8 cellular contexts compared by ENCODE assay signal in the genomic region with DNA sequence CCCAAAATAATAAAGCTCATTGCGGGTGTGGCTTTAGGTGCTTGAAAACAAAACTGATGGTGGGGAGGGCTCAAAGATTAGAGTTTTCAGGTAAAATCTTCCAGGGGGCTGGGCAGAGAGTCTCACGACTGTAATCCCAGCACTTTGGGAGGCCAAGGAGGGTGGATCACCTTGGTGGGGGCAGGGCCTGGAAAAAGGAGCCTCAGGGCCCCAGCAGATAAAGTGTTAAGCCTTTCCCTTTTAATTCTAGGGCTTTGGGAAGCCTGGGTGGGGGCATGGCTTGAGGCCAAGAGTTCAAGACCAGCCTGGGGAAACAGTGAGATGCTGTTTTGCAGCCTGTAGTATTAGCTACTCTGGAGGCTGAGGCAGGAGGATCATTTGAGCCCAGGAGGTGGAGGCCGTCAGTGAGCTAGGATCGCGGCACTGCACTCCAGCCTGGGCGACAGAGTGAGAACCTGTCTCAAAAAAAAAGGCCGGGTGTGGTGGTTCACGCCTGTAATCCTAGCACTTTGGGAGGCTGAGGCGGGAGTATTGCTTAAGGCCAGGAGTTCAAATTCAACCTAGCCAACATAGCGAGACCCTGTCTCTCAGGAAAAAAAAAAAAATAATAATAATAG. TPM values are rescaled to one million over a fixed set of nuclear protein-coding genes. Genes with fewer than 3 reads are reported as not detected.
DNase-seq lines count a peak whose midpoint lies in the region; ATAC-seq, FAIRE-seq and TF ChIP-seq lines count a peak whose summit lies in the region.

No MANE protein-coding gene starts in this region.

- H3K36me3 ChIP-seq in HepG2 (replicated peaks in 1 of 2; ENCODE audit: control insufficient read depth in 1 of 2, insufficient read depth in 2 of 2, low read length in 2 of 2) (peaks cover 5 to 12% of the 10 kb centered on the region in 2 experiments; a peak in 4 of 5 replicates), thoracic aorta (peaks cover 27% of the 10 kb centered on the region)

- H3K9me3 Mint-ChIP-seq in activated CD4-positive, alpha-beta T cell treated with anti-CD3 and anti-CD28 coated beads, Interleukin-2, amount 10 ng/mL, durations not matched to agents 7 days and 5 days: no peaks in the 10 kb centered on the region
- H3K9me3 Mint-ChIP-seq in activated naive CD8-positive, alpha-beta T cell treated with anti-CD3 and anti-CD28 coated beads for 36 hours: no peaks in the 10 kb centered on the region

- POLR2A ChIA-PET in activated CD4-positive, alpha-beta T cell treated with anti-CD3 and anti-CD28 coated beads, Interleukin-2, amount 10 ng/mL, durations not matched to agents 7 days and 5 days (lab: Charles Lee): interaction anchor here (0.6 to 1.3 kb wide), 3 partner anchors 34 to 61 kb away, joined by 3 to 5 read pairs (median 5); no protein-coding TSS in a partner anchor
- POLR2A ChIA-PET in HepG2 (lab: Yijun Ruan, JAX): interaction anchor here (0.8 to 2.4 kb wide), 5 partner anchors 10 to 74 kb away, joined by 3 to 20 read pairs (median 3); no protein-coding TSS in a partner anchor

- H3K4me1 ChIP-seq in HepG2 (ENCODE audit: insufficient read depth, low read length): peaks cover 30% of the 10 kb centered on the region
- peaks cover 22 to 43% of the 10 kb centered on the region in 2 donors for H3K4me1 ChIP-seq in thoracic aorta (ENCODE audit: control insufficient read depth in 1 of 2, low read depth in 2 of 2)

- in situ Hi-C loops in HepG2 (cut with HindIII; ENCODE audit: extremely low pct_ligation_motif_present, low pct_unique_long_range_greater_than_20kb): no loop called here

- H3K27me3 ChIP-seq in HepG2 (ENCODE audit: control insufficient read depth in 1 of 2, insufficient read depth in 2 of 2, low read length in 2 of 2) (no peaks in the 10 kb centered on the region; a peak in 1 of 5 replicates), thoracic aorta (replicated peaks; ENCODE audit: insufficient read depth) (no peaks in the 10 kb centered on the region)

- CTCF ChIA-PET in activated CD4-positive, alpha-beta T cell treated with anti-CD3 and anti-CD28 coated beads, Interleukin-2, amount 10 ng/mL, durations not matched to agents 7 days and 5 days (lab: Charles Lee): interaction anchor here (0.6 to 3.5 kb wide), 38 partner anchors 8 to 1629 kb away, joined by 3 to 51 read pairs (median 5); a partner anchor contains a TSS
- CTCF ChIA-PET in HepG2 (lab: Yijun Ruan, JAX; ENCODE audit: low intra/inter-chr PET ratio, low total read pairs): interaction anchor here (1.6 to 2.4 kb wide), 2 partner anchors 39 to 58 kb away, joined by 12 to 13 read pairs; no protein-coding TSS in a partner anchor

- BruUV-seq in HepG2 (replicated peaks; lab: Mats Ljungman, UMichigan): no TSS peak

- peak overlapping the region; percentile 91 for H3K9ac ChIP-seq in HepG2 (ENCODE audit: insufficient read depth, low read depth, low read length)

- no peak for TF ChIP-seq RAD21 in HepG2 (CRISPR knock-in tag; IDR thresholded peaks at IDR 0.05)

- no peak for DNase-seq in activated CD4-positive, alpha-beta T cell treated with anti-CD3 and anti-CD28 coated beads, Interleukin-2, amount 10 ng/mL, durations not matched to agents 7 days and 5 days
- no peak for DNase-seq in activated CD4-positive, alpha-beta T cell treated with anti-CD3 and anti-CD28 coated beads, Interleukin-2, amount 50 U/mL, for 1 hour
- DNase-seq in activated naive CD8-positive, alpha-beta T cell treated with anti-CD3 and anti-CD28 coated beads for 36 hours: no peak
- DNase-seq in HepG2 (ENCODE audit: low spot score): no peak
- DNase-seq in thoracic aorta (ENCODE audit: low spot score): no peak
- no peak for DNase-seq in UCSD-AML1 (lab: John Stamatoyannopoulos, UW; ENCODE audit: unreplicated experiment)
- no peak for DNase-seq in mesenteric fat pad (ENCODE audit: low spot score)
- no peak for DNase-seq in NCI-H510A treated with DMSO at 0.1 percent for 48 hours (lab: John Stamatoyannopoulos, UW)

- peaks cover 2% of the 10 kb centered on the region; the same call in 1 of the 2 replicates for H4K20me1 ChIP-seq in HepG2 (ENCODE audit: insufficient read depth, low read length)

- H3K4me3 ChIP-seq in HepG2 (replicated peaks in 1 of 3; ENCODE audit: insufficient read depth in 1 of 3, low read depth in 2 of 3, low read length in 3 of 3) (peak overlapping the region in 2 of 3 experiments; percentile 74 to 90; a peak in 3 of 6 replicates), thoracic aorta (peak overlapping the region; percentile 82)

- TF ChIP-seq CTCF in HepG2 (CRISPR knock-in tag; IDR thresholded peaks at IDR 0.05) (no peak), thoracic aorta (IDR thresholded peaks at IDR 0.05) (no peak)

- peak overlapping the region; percentile 35 for H3K4me3 Mint-ChIP-seq in activated CD4-positive, alpha-beta T cell treated with anti-CD3 and anti-CD28 coated beads, Interleukin-2, amount 10 ng/mL, durations not matched to agents 7 days and 5 days
- H3K4me3 Mint-ChIP-seq in activated naive CD8-positive, alpha-beta T cell treated with anti-CD3 and anti-CD28 coated beads for 36 hours: peak overlapping the region; percentile 100

- TF ChIP-seq POLR2A in HepG2 (IDR thresholded peaks at IDR 0.05; ENCODE audit: insufficient read depth in 1 of 2, low read depth in 2 of 2, low read length in 2 of 2): no peak

- peak overlapping the region; percentile 70 for H3K27ac Mint-ChIP-seq in activated CD4-positive, alpha-beta T cell treated with anti-CD3 and anti-CD28 coated beads, Interleukin-2, amount 10 ng/mL, durations not matched to agents 7 days and 5 days
- peak overlapping the region; percentile 50 for H3K27ac Mint-ChIP-seq in activated naive CD8-positive, alpha-beta T cell treated with anti-CD3 and anti-CD28 coated beads for 36 hours

- ATAC-seq in HepG2: no peak
- ATAC-seq in thoracic aorta (ENCODE audit: insufficient number of reproducible peaks, low FRiP score, low read depth): no peak

- peak overlapping the region; percentile 88; the same call in 1 of the 2 replicates for H3K4me2 ChIP-seq in HepG2 (ENCODE audit: low read depth, low read length)

- H3K27ac ChIP-seq in HepG2 (ENCODE audit: extremely low read length, insufficient read depth, low read length) (no peak overlapping the region), thoracic aorta (peak overlapping the region in 1 of 2 donors; percentile 97)

- 96% methylated on average over 10 of the region's 10 CpGs for WGBS in HepG2 (ENCODE audit: low lambda C conversion rate)

- H3K27me3 Mint-ChIP-seq in activated CD4-positive, alpha-beta T cell treated with anti-CD3 and anti-CD28 coated beads, Interleukin-2, amount 10 ng/mL, durations not matched to agents 7 days and 5 days: no peaks in the 10 kb centered on the region
- H3K27me3 Mint-ChIP-seq in activated naive CD8-positive, alpha-beta T cell treated with anti-CD3 and anti-CD28 coated beads for 36 hours: no peaks in the 10 kb centered on the region

- intact Hi-C loops in HepG2 (cut with micrococcal nuclease; ENCODE audit: unreplicated experiment): loop anchor here (10.0 kb wide), 1 partner anchor 69 kb away; a partner anchor contains a TSS

- peaks cover 27% of the 10 kb centered on the region for H3K79me2 ChIP-seq in HepG2 (ENCODE audit: insufficient read depth, low read length)

- H3K9me3 ChIP-seq in HepG2 (ENCODE audit: low read length) (no peaks in the 10 kb centered on the region), thoracic aorta (no peaks in the 10 kb centered on the region)

- TF ChIP-seq EP300 in HepG2 (IDR thresholded peaks at IDR 0.05; ENCODE audit: low read depth in 2 of 2, low read length in 2 of 2): no peak
- TF ChIP-seq EP300 in HepG2 (CRISPR knock-in tag; IDR thresholded peaks at IDR 0.05; ENCODE audit: borderline replicate concordance): no peak

- peaks cover 41% of the 10 kb centered on the region for H3K4me1 Mint-ChIP-seq in activated CD4-positive, alpha-beta T cell treated with anti-CD3 and anti-CD28 coated beads, Interleukin-2, amount 10 ng/mL, durations not matched to agents 7 days and 5 days
- peaks cover 36% of the 10 kb centered on the region for H3K4me1 Mint-ChIP-seq in activated naive CD8-positive, alpha-beta T cell treated with anti-CD3 and anti-CD28 coated beads for 36 hours

- FAIRE-seq in HepG2 (lab: Jason Lieb, UNC): no peak

- H2AFZ ChIP-seq in HepG2 (ENCODE audit: low read length): no peak overlapping the region

- H3K36me3 Mint-ChIP-seq in activated CD4-positive, alpha-beta T cell treated with anti-CD3 and anti-CD28 coated beads, Interleukin-2, amount 10 ng/mL, durations not matched to agents 7 days and 5 days (ENCODE audit: low read depth): peaks cover 19% of the 10 kb centered on the region
- peaks cover 24% of the 10 kb centered on the region for H3K36me3 Mint-ChIP-seq in activated naive CD8-positive, alpha-beta T cell treated with anti-CD3 and anti-CD28 coated beads for 36 hours

RNA-seq across cellular contexts. Expression of a gene that starts 1.7 kb away (rescaled TPM):
- 1 to 10 TPM; 9.0 to 9.7 TPM for total RNA-seq in activated CD4-positive, alpha-beta T cell treated with anti-CD3 and anti-CD28 coated beads, Interleukin-2, amount 10 ng/mL, durations not matched to agents 7 days and 5 days
- total RNA-seq in activated naive CD8-positive, alpha-beta T cell treated with anti-CD3 and anti-CD28 coated beads for 36 hours: 10 to 100 TPM; 19.8 to 24.6 TPM
- 12.4 and 16.5 TPM in 2 replicates for total RNA-seq in HepG2 (2016; rRNA removed; fragmentation: Illumina TruSeq; extraction: Trizol)
- 1.5 and 1.9 TPM in 2 replicates for total RNA-seq in HepG2 (2016; cell fraction: cytosol; rRNA removed; fragmentation: Illumina TruSeq; extraction: Trizol; ENCODE audit: low read depth)
- 12.6 and 15.2 TPM in 2 replicates for total RNA-seq in HepG2 (2016; cell fraction: insoluble cytoplasmic fraction; rRNA removed; fragmentation: Illumina TruSeq; extraction: Trizol)
- 5.6 and 6.3 TPM in 2 replicates for total RNA-seq in HepG2 (2016; cell fraction: membrane; rRNA removed; fragmentation: Illumina TruSeq; extraction: Trizol)
- 12.7 and 12.8 TPM in 2 replicates for total RNA-seq in HepG2 (2016; cell fraction: nucleus; rRNA removed; fragmentation: Illumina TruSeq; extraction: Trizol)
- 11.4 and 11.6 TPM in 2 replicates for polyA plus RNA-seq in HepG2 (2011; rRNA removed)
- 6.4 and 10.2 TPM in 2 replicates for polyA plus RNA-seq in HepG2 (2011; cell fraction: cytosol; rRNA removed)
- 11.8 and 12.3 TPM in 2 replicates for polyA plus RNA-seq in HepG2 (2011; cell fraction: nucleus; rRNA removed)
- 3.2 and 3.7 TPM in 2 replicates for polyA plus RNA-seq in HepG2 (2012)
- 0.71 and 1.1 TPM in 2 replicates for polyA plus RNA-seq in HepG2 (2016; cell fraction: cytosol; fragmentation: Illumina TruSeq; extraction: Trizol; ENCODE audit: low read depth)
- 9.0 and 10.3 TPM in 2 replicates for polyA plus RNA-seq in HepG2 (2016; cell fraction: insoluble cytoplasmic fraction; fragmentation: Illumina TruSeq; extraction: Trizol; ENCODE audit: low read depth)
- polyA plus RNA-seq in HepG2 (2016; cell fraction: membrane; fragmentation: Illumina TruSeq; extraction: Trizol; ENCODE audit: low read depth): 2.1 and 2.5 TPM in 2 replicates
- polyA plus RNA-seq in HepG2 (2016; cell fraction: nucleus; fragmentation: Illumina TruSeq; extraction: Trizol; ENCODE audit: insufficient read depth, low read depth): 17.0 and 18.2 TPM in 2 replicates
- polyA minus RNA-seq in HepG2 (2011; rRNA and poly(A)+ RNA removed; ENCODE audit: low replicate concordance): 6.7 and 18.5 TPM in 2 replicates
- 10.1 and 13.1 TPM in 2 replicates for polyA minus RNA-seq in HepG2 (2011; cell fraction: cytosol; rRNA and poly(A)+ RNA removed)
- 4.9 and 8.1 TPM in 2 replicates for polyA minus RNA-seq in HepG2 (2011; cell fraction: nucleus; rRNA and poly(A)+ RNA removed)
- total RNA-seq in thoracic aorta: 10 to 100 TPM; 24.4 to 37.2 TPM
- total RNA-seq in mesenteric fat pad: 21.7 TPM

RNA-seq across cellular contexts. Expression of a gene that starts 2.2 kb away (rescaled TPM):
- total RNA-seq in activated CD4-positive, alpha-beta T cell treated with anti-CD3 and anti-CD28 coated beads, Interleukin-2, amount 10 ng/mL, durations not matched to agents 7 days and 5 days: 10 to 100 TPM; 14.1 to 14.9 TPM
- 10 to 100 TPM; 11.7 to 14.9 TPM for total RNA-seq in activated naive CD8-positive, alpha-beta T cell treated with anti-CD3 and anti-CD28 coated beads for 36 hours
- total RNA-seq in HepG2 (2016; rRNA removed; fragmentation: Illumina TruSeq; extraction: Trizol) (9.6 and 10.9 TPM in 2 replicates), thoracic aorta (10 to 100 TPM in 1 of 2 donors, 1 to 10 TPM in 1; 4.6 to 20.2 TPM), mesenteric fat pad (12.1 TPM)
- 8.7 and 10.4 TPM in 2 replicates for total RNA-seq in HepG2 (2016; cell fraction: cytosol; rRNA removed; fragmentation: Illumina TruSeq; extraction: Trizol; ENCODE audit: low read depth)
- 10.6 and 11.2 TPM in 2 replicates for total RNA-seq in HepG2 (2016; cell fraction: insoluble cytoplasmic fraction; rRNA removed; fragmentation: Illumina TruSeq; extraction: Trizol)
- total RNA-seq in HepG2 (2016; cell fraction: membrane; rRNA removed; fragmentation: Illumina TruSeq; extraction: Trizol): 13.9 and 14.1 TPM in 2 replicates
- total RNA-seq in HepG2 (2016; cell fraction: nucleus; rRNA removed; fragmentation: Illumina TruSeq; extraction: Trizol): 6.6 and 7.0 TPM in 2 replicates
- 7.2 and 10.2 TPM in 2 replicates for polyA plus RNA-seq in HepG2 (2011; rRNA removed)
- polyA plus RNA-seq in HepG2 (2011; cell fraction: cytosol; rRNA removed): 7.1 and 9.5 TPM in 2 replicates
- polyA plus RNA-seq in HepG2 (2011; cell fraction: nucleus; rRNA removed): 7.2 and 9.1 TPM in 2 replicates
- polyA plus RNA-seq in HepG2 (2012): 4.1 and 5.6 TPM in 2 replicates
- polyA plus RNA-seq in HepG2 (2016; cell fraction: cytosol; fragmentation: Illumina TruSeq; extraction: Trizol; ENCODE audit: low read depth): 11.9 and 12.6 TPM in 2 replicates
- 12.1 and 13.5 TPM in 2 replicates for polyA plus RNA-seq in HepG2 (2016; cell fraction: insoluble cytoplasmic fraction; fragmentation: Illumina TruSeq; extraction: Trizol; ENCODE audit: low read depth)
- polyA plus RNA-seq in HepG2 (2016; cell fraction: membrane; fragmentation: Illumina TruSeq; extraction: Trizol; ENCODE audit: low read depth): 12.7 and 17.2 TPM in 2 replicates
- 8.1 and 10.1 TPM in 2 replicates for polyA plus RNA-seq in HepG2 (2016; cell fraction: nucleus; fragmentation: Illumina TruSeq; extraction: Trizol; ENCODE audit: insufficient read depth, low read depth)
- 10.5 and 15.9 TPM in 2 replicates for polyA minus RNA-seq in HepG2 (2011; rRNA and poly(A)+ RNA removed; ENCODE audit: low replicate concordance)
- 3.5 and 5.6 TPM in 2 replicates for polyA minus RNA-seq in HepG2 (2011; cell fraction: cytosol; rRNA and poly(A)+ RNA removed)
- 10.2 and 14.8 TPM in 2 replicates for polyA minus RNA-seq in HepG2 (2011; cell fraction: nucleus; rRNA and poly(A)+ RNA removed)

RNA-seq across cellular contexts. Expression of a gene that starts 17.7 kb away (rescaled TPM):
- under 1 TPM; 0.50 to 0.79 TPM for total RNA-seq in activated CD4-positive, alpha-beta T cell treated with anti-CD3 and anti-CD28 coated beads, Interleukin-2, amount 10 ng/mL, durations not matched to agents 7 days and 5 days
- total RNA-seq in activated naive CD8-positive, alpha-beta T cell treated with anti-CD3 and anti-CD28 coated beads for 36 hours: under 1 TPM; 0.54 to 0.60 TPM
- total RNA-seq in HepG2 (2016; rRNA removed; fragmentation: Illumina TruSeq; extraction: Trizol) (0.11 TPM in 1 of 2 replicates, not detected in the other), thoracic aorta (under 1 TPM in 1 of 2 donors, not detected in 1; 0.56 TPM), mesenteric fat pad (0.22 TPM)
- not detected in 2 replicates for total RNA-seq in HepG2 (2016; cell fraction: cytosol; rRNA removed; fragmentation: Illumina TruSeq; extraction: Trizol; ENCODE audit: low read depth)
- not detected in 2 replicates for total RNA-seq in HepG2 (2016; cell fraction: insoluble cytoplasmic fraction; rRNA removed; fragmentation: Illumina TruSeq; extraction: Trizol)
- total RNA-seq in HepG2 (2016; cell fraction: membrane; rRNA removed; fragmentation: Illumina TruSeq; extraction: Trizol): 0.06 TPM in 1 of 2 replicates, not detected in the other
- total RNA-seq in HepG2 (2016; cell fraction: nucleus; rRNA removed; fragmentation: Illumina TruSeq; extraction: Trizol): 0.31 TPM in 1 of 2 replicates, not detected in the other
- polyA plus RNA-seq in HepG2 (2011; rRNA removed): 0.16 TPM in 2 replicates
- polyA plus RNA-seq in HepG2 (2011; cell fraction: cytosol; rRNA removed): 0.03 and 0.08 TPM in 2 replicates
- 0.61 and 0.79 TPM in 2 replicates for polyA plus RNA-seq in HepG2 (2011; cell fraction: nucleus; rRNA removed)
- 0.15 and 0.21 TPM in 2 replicates for polyA plus RNA-seq in HepG2 (2012)
- polyA plus RNA-seq in HepG2 (2016; cell fraction: cytosol; fragmentation: Illumina TruSeq; extraction: Trizol; ENCODE audit: low read depth): not detected in 2 replicates
- polyA plus RNA-seq in HepG2 (2016; cell fraction: insoluble cytoplasmic fraction; fragmentation: Illumina TruSeq; extraction: Trizol; ENCODE audit: low read depth): 0.10 and 0.12 TPM in 2 replicates
- polyA plus RNA-seq in HepG2 (2016; cell fraction: membrane; fragmentation: Illumina TruSeq; extraction: Trizol; ENCODE audit: low read depth): 0.10 TPM in 2 replicates
- 0.51 and 1.2 TPM in 2 replicates for polyA plus RNA-seq in HepG2 (2016; cell fraction: nucleus; fragmentation: Illumina TruSeq; extraction: Trizol; ENCODE audit: insufficient read depth, low read depth)
- polyA minus RNA-seq in HepG2 (2011; rRNA and poly(A)+ RNA removed; ENCODE audit: low replicate concordance): 0.18 and 0.23 TPM in 2 replicates
- polyA minus RNA-seq in HepG2 (2011; cell fraction: cytosol; rRNA and poly(A)+ RNA removed): not detected in 2 replicates
- polyA minus RNA-seq in HepG2 (2011; cell fraction: nucleus; rRNA and poly(A)+ RNA removed): 0.39 and 0.50 TPM in 2 replicates

RNA-seq across cellular contexts. Expression of a gene that starts 18.6 kb away (rescaled TPM):
- total RNA-seq in activated CD4-positive, alpha-beta T cell treated with anti-CD3 and anti-CD28 coated beads, Interleukin-2, amount 10 ng/mL, durations not matched to agents 7 days and 5 days: 1 to 10 TPM; 4.1 to 5.0 TPM
- total RNA-seq in activated naive CD8-positive, alpha-beta T cell treated with anti-CD3 and anti-CD28 coated beads for 36 hours: 10 to 100 TPM; 14.3 to 16.8 TPM
- total RNA-seq in HepG2 (2016; rRNA removed; fragmentation: Illumina TruSeq; extraction: Trizol) (0.24 TPM in 1 of 2 replicates, not detected in the other), thoracic aorta (10 to 100 TPM in 1 of 2 donors, 1 to 10 TPM in 1; 6.6 to 11.9 TPM), mesenteric fat pad (2.2 TPM)
- total RNA-seq in HepG2 (2016; cell fraction: cytosol; rRNA removed; fragmentation: Illumina TruSeq; extraction: Trizol; ENCODE audit: low read depth): 0.53 TPM in 1 of 2 replicates, not detected in the other
- 0.26 TPM in 1 of 2 replicates, not detected in the other for total RNA-seq in HepG2 (2016; cell fraction: insoluble cytoplasmic fraction; rRNA removed; fragmentation: Illumina TruSeq; extraction: Trizol)
- 0.21 TPM in 1 of 2 replicates, not detected in the other for total RNA-seq in HepG2 (2016; cell fraction: membrane; rRNA removed; fragmentation: Illumina TruSeq; extraction: Trizol)
- not detected in 2 replicates for total RNA-seq in HepG2 (2016; cell fraction: nucleus; rRNA removed; fragmentation: Illumina TruSeq; extraction: Trizol)
- polyA plus RNA-seq in HepG2 (2011; rRNA removed): 0.20 and 0.21 TPM in 2 replicates
- polyA plus RNA-seq in HepG2 (2011; cell fraction: cytosol; rRNA removed): 0.18 and 0.24 TPM in 2 replicates
- polyA plus RNA-seq in HepG2 (2011; cell fraction: nucleus; rRNA removed): 0.21 and 0.42 TPM in 2 replicates
- polyA plus RNA-seq in HepG2 (2012): 0.23 and 0.27 TPM in 2 replicates
- polyA plus RNA-seq in HepG2 (2016; cell fraction: cytosol; fragmentation: Illumina TruSeq; extraction: Trizol; ENCODE audit: low read depth): 0.16 TPM in 1 of 2 replicates, not detected in the other
- 0.53 TPM in 1 of 2 replicates, not detected in the other for polyA plus RNA-seq in HepG2 (2016; cell fraction: insoluble cytoplasmic fraction; fragmentation: Illumina TruSeq; extraction: Trizol; ENCODE audit: low read depth)
- polyA plus RNA-seq in HepG2 (2016; cell fraction: membrane; fragmentation: Illumina TruSeq; extraction: Trizol; ENCODE audit: low read depth): not detected in 2 replicates
- 0.52 and 1.4 TPM in 2 replicates for polyA plus RNA-seq in HepG2 (2016; cell fraction: nucleus; fragmentation: Illumina TruSeq; extraction: Trizol; ENCODE audit: insufficient read depth, low read depth)
- 0.06 and 0.07 TPM in 2 replicates for polyA minus RNA-seq in HepG2 (2011; rRNA and poly(A)+ RNA removed; ENCODE audit: low replicate concordance)
- polyA minus RNA-seq in HepG2 (2011; cell fraction: cytosol; rRNA and poly(A)+ RNA removed): not detected in 2 replicates
- polyA minus RNA-seq in HepG2 (2011; cell fraction: nucleus; rRNA and poly(A)+ RNA removed): 0.13 TPM in 1 of 2 replicates, not detected in the other

RNA-seq across cellular contexts. Expression of a gene that starts 18.9 kb away (rescaled TPM):
- total RNA-seq in activated CD4-positive, alpha-beta T cell treated with anti-CD3 and anti-CD28 coated beads, Interleukin-2, amount 10 ng/mL, durations not matched to agents 7 days and 5 days: 10 to 100 TPM; 41.2 to 42.6 TPM
- total RNA-seq in activated naive CD8-positive, alpha-beta T cell treated with anti-CD3 and anti-CD28 coated beads for 36 hours: 10 to 100 TPM; 35.4 to 36.8 TPM
- total RNA-seq in HepG2 (2016; rRNA removed; fragmentation: Illumina TruSeq; extraction: Trizol): 21.8 and 26.3 TPM in 2 replicates
- 6.7 and 8.5 TPM in 2 replicates for total RNA-seq in HepG2 (2016; cell fraction: cytosol; rRNA removed; fragmentation: Illumina TruSeq; extraction: Trizol; ENCODE audit: low read depth)
- 20.1 and 27.3 TPM in 2 replicates for total RNA-seq in HepG2 (2016; cell fraction: insoluble cytoplasmic fraction; rRNA removed; fragmentation: Illumina TruSeq; extraction: Trizol)
- 10.4 and 12.8 TPM in 2 replicates for total RNA-seq in HepG2 (2016; cell fraction: membrane; rRNA removed; fragmentation: Illumina TruSeq; extraction: Trizol)
- total RNA-seq in HepG2 (2016; cell fraction: nucleus; rRNA removed; fragmentation: Illumina TruSeq; extraction: Trizol): 15.2 and 17.3 TPM in 2 replicates
- 24.7 and 28.7 TPM in 2 replicates for polyA plus RNA-seq in HepG2 (2011; rRNA removed)
- polyA plus RNA-seq in HepG2 (2011; cell fraction: cytosol; rRNA removed): 21.1 and 30.4 TPM in 2 replicates
- polyA plus RNA-seq in HepG2 (2011; cell fraction: nucleus; rRNA removed): 17.0 and 19.0 TPM in 2 replicates
- polyA plus RNA-seq in HepG2 (2012): 22.3 and 28.4 TPM in 2 replicates
- 7.4 and 7.7 TPM in 2 replicates for polyA plus RNA-seq in HepG2 (2016; cell fraction: cytosol; fragmentation: Illumina TruSeq; extraction: Trizol; ENCODE audit: low read depth)
- 25.4 and 33.4 TPM in 2 replicates for polyA plus RNA-seq in HepG2 (2016; cell fraction: insoluble cytoplasmic fraction; fragmentation: Illumina TruSeq; extraction: Trizol; ENCODE audit: low read depth)
- 10.3 and 12.0 TPM in 2 replicates for polyA plus RNA-seq in HepG2 (2016; cell fraction: membrane; fragmentation: Illumina TruSeq; extraction: Trizol; ENCODE audit: low read depth)
- polyA plus RNA-seq in HepG2 (2016; cell fraction: nucleus; fragmentation: Illumina TruSeq; extraction: Trizol; ENCODE audit: insufficient read depth, low read depth): 29.4 and 29.9 TPM in 2 replicates
- 30.5 and 32.9 TPM in 2 replicates for polyA minus RNA-seq in HepG2 (2011; rRNA and poly(A)+ RNA removed; ENCODE audit: low replicate concordance)
- polyA minus RNA-seq in HepG2 (2011; cell fraction: cytosol; rRNA and poly(A)+ RNA removed): 16.2 and 18.3 TPM in 2 replicates
- 12.6 and 14.9 TPM in 2 replicates for polyA minus RNA-seq in HepG2 (2011; cell fraction: nucleus; rRNA and poly(A)+ RNA removed)
- total RNA-seq in thoracic aorta: 10 to 100 TPM; 24.3 to 30.2 TPM
- total RNA-seq in mesenteric fat pad: 18.2 TPM
